ENCODE assay signal across 7 cellular contexts in the genomic region with DNA sequence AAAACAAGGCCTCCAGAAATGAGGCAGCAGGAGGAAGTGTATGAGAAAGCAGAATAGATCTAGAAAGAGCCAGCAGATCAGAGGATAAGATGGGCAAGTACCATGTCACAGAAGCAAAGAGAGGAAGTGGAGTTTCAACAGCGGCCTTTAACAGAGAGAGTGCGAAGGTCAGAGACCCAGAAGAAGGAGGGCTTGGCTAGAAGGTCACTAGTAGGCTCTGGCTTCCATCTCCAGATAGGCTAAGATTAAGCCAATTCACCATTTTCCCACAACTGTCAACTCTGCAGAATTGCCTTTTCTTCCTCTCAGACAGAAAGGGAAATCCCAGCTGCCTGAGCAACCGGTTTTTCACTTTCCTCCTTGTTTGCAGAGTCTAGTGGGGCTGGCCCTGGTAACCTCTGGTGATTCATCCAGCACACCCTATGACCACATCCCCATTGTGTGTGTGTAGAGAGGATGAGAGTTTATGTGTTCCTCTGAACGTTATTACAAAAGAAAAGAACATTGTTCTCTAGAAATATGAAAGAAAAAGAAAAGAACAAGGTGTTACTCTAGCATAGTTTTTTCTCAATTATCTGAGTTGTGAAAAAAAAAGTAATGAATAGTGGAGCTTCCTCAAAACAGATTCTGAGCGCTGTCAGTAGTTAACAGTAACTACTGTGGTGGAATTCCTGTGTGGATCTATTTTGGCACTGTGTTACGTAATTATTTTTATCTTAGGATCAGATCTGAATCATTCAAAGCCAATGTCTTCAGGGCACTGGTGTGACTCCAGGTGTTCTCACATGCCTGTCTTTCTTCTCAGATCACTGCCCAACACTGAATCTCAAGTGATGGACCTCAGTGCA.
DNase-seq lines count a peak whose midpoint lies in the region; ATAC-seq and TF ChIP-seq lines count a peak whose summit lies in the region.

No MANE protein-coding gene starts in this region.

- H3K27ac ChIP-seq in Panc1 (ENCODE audit: low read length) (peak overlapping the region; percentile 29; the same call in 1 of the 2 replicates), right atrium auricular region (peak overlapping the region; percentile 60 to 66), skeletal muscle tissue (ENCODE audit: low read depth, low read length) (peak overlapping the region; percentile 54)

- no peaks in the 10 kb centered on the region for H3K36me3 Mint-ChIP-seq in activated naive CD4-positive, alpha-beta T cell treated with anti-CD3 and anti-CD28 coated beads, Interleukin-2, amount 10 ng/mL, durations not matched to agents 7 days and 5 days

- ATAC-seq in GM18870 (IDR thresholded peaks at IDR 0.05; ENCODE audit: unreplicated experiment) (peak; percentile 98), HG03039 (IDR thresholded peaks at IDR 0.05; ENCODE audit: unreplicated experiment) (peak; percentile 100), Panc1 (peak; percentile 97)

- H3K9me3 Mint-ChIP-seq in activated naive CD4-positive, alpha-beta T cell treated with anti-CD3 and anti-CD28 coated beads, Interleukin-2, amount 10 ng/mL, durations not matched to agents 7 days and 5 days, result no peaks in the 10 kb centered on the region

- H3K36me3 ChIP-seq in Panc1 (ENCODE audit: control insufficient read depth, insufficient read depth, low read length) (no peaks in the 10 kb centered on the region), right atrium auricular region (no peaks in the 10 kb centered on the region), skeletal muscle tissue (ENCODE audit: control insufficient read depth in 3 of 3, insufficient read depth in 3 of 3, low read length in 3 of 3) (no peaks in the 10 kb centered on the region)

- TF ChIP-seq CTCF in Panc1 (IDR thresholded peaks at IDR 0.05) (no peak), right atrium auricular region (IDR thresholded peaks at IDR 0.05) (no peak)

- no peaks in the 10 kb centered on the region for H3K27me3 Mint-ChIP-seq in activated naive CD4-positive, alpha-beta T cell treated with anti-CD3 and anti-CD28 coated beads, Interleukin-2, amount 10 ng/mL, durations not matched to agents 7 days and 5 days

- H3K4me3 ChIP-seq in Panc1 (ENCODE audit: low read depth in 2 of 2, low read length in 2 of 2) (no peak overlapping the region), right atrium auricular region (no peak overlapping the region), skeletal muscle tissue (ENCODE audit: low read length in 3 of 3) (no peak overlapping the region)

- no peak overlapping the region for H3K4me3 Mint-ChIP-seq in activated naive CD4-positive, alpha-beta T cell treated with anti-CD3 and anti-CD28 coated beads, Interleukin-2, amount 10 ng/mL, durations not matched to agents 7 days and 5 days

- POLR2A ChIA-PET in Panc1 (lab: Charles Lee), result no interaction called here

- in situ Hi-C loops in Panc1 (cut with HindIII; ENCODE audit: low pct_unique_long_range_greater_than_20kb, low sequenced_read_pairs), result no loop called here

- DNase-seq in Panc1 (ENCODE audit: low read depth, low spot score), result peak; percentile 76
- peak; percentile 64 for DNase-seq in activated naive CD4-positive, alpha-beta T cell treated with anti-CD3 and anti-CD28 coated beads, Interleukin-2, amount 10 ng/mL, durations not matched to agents 7 days and 5 days
- DNase-seq in right atrium auricular region (ENCODE audit: low spot score), result peak; percentile 81
- DNase-seq in NCI-H187 treated with DMSO at 0.1 percent for 48 hours (lab: John Stamatoyannopoulos, UW), result no peak

- CTCF ChIA-PET in Panc1 (lab: Charles Lee), result no interaction called here
- CTCF ChIA-PET in activated naive CD4-positive, alpha-beta T cell treated with anti-CD3 and anti-CD28 coated beads, Interleukin-2, amount 10 ng/mL, durations not matched to agents 7 days and 5 days (lab: Charles Lee), result interaction anchor here (1.3 kb wide), 1 partner anchor 21 kb away, joined by 4 read pairs; no protein-coding TSS in a partner anchor

- no peaks in the 10 kb centered on the region for H3K27me3 ChIP-seq in Panc1 (ENCODE audit: control insufficient read depth, insufficient read depth, low read length)
- H3K27me3 ChIP-seq in right atrium auricular region, result no peaks in the 10 kb centered on the region
- no peaks in the 10 kb centered on the region for H3K27me3 ChIP-seq in skeletal muscle tissue (ENCODE audit: control insufficient read depth in 3 of 3, insufficient read depth in 3 of 3, low read length in 3 of 3)

- H3K4me1 ChIP-seq in Panc1 (ENCODE audit: control insufficient read depth, insufficient read depth, low read length), result peaks cover 9% of the 10 kb centered on the region
- peaks cover 0 to 16% of the 10 kb centered on the region in 2 donors for H3K4me1 ChIP-seq in right atrium auricular region
- H3K4me1 ChIP-seq in skeletal muscle tissue (ENCODE audit: control insufficient read depth in 3 of 3, insufficient read depth in 3 of 3, low read length in 3 of 3), result peaks cover 0 to 9% (median 8%) of the 10 kb centered on the region in 3 donors

- H3K4me1 Mint-ChIP-seq in activated naive CD4-positive, alpha-beta T cell treated with anti-CD3 and anti-CD28 coated beads, Interleukin-2, amount 10 ng/mL, durations not matched to agents 7 days and 5 days, result peaks cover 20% of the 10 kb centered on the region

- H3K9me3 ChIP-seq in Panc1 (ENCODE audit: control insufficient read depth, insufficient read depth, low read depth, low read length), result no peaks in the 10 kb centered on the region
- H3K9me3 ChIP-seq in right atrium auricular region, result no peaks in the 10 kb centered on the region
- H3K9me3 ChIP-seq in skeletal muscle tissue (ENCODE audit: control insufficient read depth in 3 of 3, low read length in 3 of 3), result no peaks in the 10 kb centered on the region

- peak overlapping the region; percentile 65 for H3K27ac Mint-ChIP-seq in activated naive CD4-positive, alpha-beta T cell treated with anti-CD3 and anti-CD28 coated beads, Interleukin-2, amount 10 ng/mL, durations not matched to agents 7 days and 5 days

- H3K9ac ChIP-seq in skeletal muscle tissue (ENCODE audit: low read depth in 1 of 3, low read length in 3 of 3), result no peak overlapping the region

- no TSS peak for BruUV-seq in Panc1 (replicated peaks; lab: Mats Ljungman, UMichigan)

- intact Hi-C loops in Panc1 (cut with micrococcal nuclease; ENCODE audit: unreplicated experiment), result no loop called here
